ENCODE assay signal across 14 cellular contexts in genomic region chr5:114435885-114436299, GRCh38.
DNase-seq lines count a peak whose midpoint lies in the region; ATAC-seq and TF ChIP-seq lines count a peak whose summit lies in the region.
"Had no signal": no experiment of that assay in that cellular context is flagged by ENCODE, and none has a peak within 500 bp of the region (broad histone marks: within the 10 kb centered on the region; RNA-seq: fewer than 3 reads in every experiment).

No MANE protein-coding gene starts in this region.

- intact Hi-C loops in CD4-positive, alpha-beta T cell (cut with DNase I, micrococcal nuclease) = no loop called here

- H2AFZ ChIP-seq in hepatocyte = no peak overlapping the region

- H3K27ac Mint-ChIP-seq in CD4-positive, alpha-beta T cell = no peak overlapping the region
- H3K27ac Mint-ChIP-seq in stimulated activated naive B cell treated with anti-CD40 and anti-IgM and Interleukin-4, amounts not matched to agents 10 μg/mL and 1 μg/mL and 100 μg/mL, for 72 hours = no peak overlapping the region
- H3K27ac Mint-ChIP-seq: nephron progenitor cell had no signal

- H3K79me2 ChIP-seq in hepatocyte = no peaks in the 10 kb centered on the region

- POLR2A ChIA-PET in CD4-positive, alpha-beta T cell (lab: Charles Lee) = no interaction called here

- H3K9me2 ChIP-seq in hepatocyte (replicated peaks; ENCODE audit: insufficient read depth) = no peaks in the 10 kb centered on the region

- WGBS in hepatocyte (ENCODE audit: low lambda C conversion rate, missing lambda C conversion rate) = 79% methylated on average over 1 of the region's 1 CpG

- no peaks in the 10 kb centered on the region for H3K36me3 ChIP-seq in hepatocyte (replicated peaks; ENCODE audit: insufficient read depth, low read depth)
- H3K36me3 ChIP-seq: right lobe of liver, suprapubic skin had no signal

- no peak for DNase-seq in hepatocyte (ENCODE audit: low spot score)
- no peak for DNase-seq in CD4-positive, alpha-beta T cell
- no peak for DNase-seq in activated naive CD4-positive, alpha-beta T cell (lab: John Stamatoyannopoulos, UW)
- DNase-seq in stimulated activated naive B cell treated with anti-CD40 and anti-IgM and Interleukin-4, amounts not matched to agents 10 μg/mL and 1 μg/mL and 100 μg/mL, for 72 hours = no peak
- DNase-seq in EL = no peak
- DNase-seq: activated T-cell treated with anti-CD3 and anti-CD28 coated beads, Interleukin-2, amount 50 U/mL, for 48 hours; HCEC 1CT; NCI-H1694 treated with DMSO at 0.1 percent for 48 hours; nephron progenitor cell; right lobe of liver had no signal

- no peaks in the 10 kb centered on the region for H3K36me3 Mint-ChIP-seq in CD4-positive, alpha-beta T cell (ENCODE audit: low read depth)
- H3K36me3 Mint-ChIP-seq in stimulated activated naive B cell treated with anti-CD40 and anti-IgM and Interleukin-4, amounts not matched to agents 10 μg/mL and 1 μg/mL and 100 μg/mL, for 72 hours = no peaks in the 10 kb centered on the region

- H4K20me1 ChIP-seq in hepatocyte (ENCODE audit: insufficient read depth, poor library complexity, severe bottlenecking) = no peaks in the 10 kb centered on the region

- no peak overlapping the region for H3K4me3 Mint-ChIP-seq in CD4-positive, alpha-beta T cell
- H3K4me3 Mint-ChIP-seq in stimulated activated naive B cell treated with anti-CD40 and anti-IgM and Interleukin-4, amounts not matched to agents 10 μg/mL and 1 μg/mL and 100 μg/mL, for 72 hours = no peak overlapping the region
- H3K4me3 Mint-ChIP-seq: nephron progenitor cell had no signal

- H3K4me3 ChIP-seq in hepatocyte = no peak overlapping the region
- H3K4me3 ChIP-seq: right lobe of liver, suprapubic skin had no signal

- no peak for TF ChIP-seq CTCF in hepatocyte (IDR thresholded peaks at IDR 0.05; ENCODE audit: poor library complexity)
- TF ChIP-seq CTCF in CD4-positive, alpha-beta T cell (IDR thresholded peaks at IDR 0.05) = no peak

- ATAC-seq in GM18868 (IDR thresholded peaks at IDR 0.05; ENCODE audit: unreplicated experiment) = peak; percentile 76
- ATAC-seq in GM21529 (IDR thresholded peaks at IDR 0.05; ENCODE audit: unreplicated experiment) = peak; percentile 77
- ATAC-seq in HG03060 (IDR thresholded peaks at IDR 0.05; ENCODE audit: low read depth, unreplicated experiment) = peak; percentile 77
- ATAC-seq in CD4-positive, alpha-beta T cell (ENCODE audit: poor library complexity) = no peak
- no peak for ATAC-seq in stimulated activated naive B cell treated with anti-CD40 and anti-IgM and Interleukin-4, amounts not matched to agents 10 μg/mL and 1 μg/mL and 100 μg/mL, for 72 hours (replicated peaks)
- ATAC-seq: right lobe of liver had no signal

- H3K4me2 ChIP-seq in hepatocyte = peak overlapping the region; percentile 12

- no peaks in the 10 kb centered on the region for H3K27me3 ChIP-seq in hepatocyte
- no peaks in the 10 kb centered on the region for H3K27me3 ChIP-seq in CD4-positive, alpha-beta T cell (ENCODE audit: control insufficient read depth, insufficient read depth, low read length)
- H3K27me3 ChIP-seq: right lobe of liver, suprapubic skin had no signal

- H3K4me1 Mint-ChIP-seq in CD4-positive, alpha-beta T cell (ENCODE audit: low read depth) = no peaks in the 10 kb centered on the region
- no peaks in the 10 kb centered on the region for H3K4me1 Mint-ChIP-seq in stimulated activated naive B cell treated with anti-CD40 and anti-IgM and Interleukin-4, amounts not matched to agents 10 μg/mL and 1 μg/mL and 100 μg/mL, for 72 hours
- H3K4me1 Mint-ChIP-seq: nephron progenitor cell had no signal

- H3K9me3 Mint-ChIP-seq in CD4-positive, alpha-beta T cell = no peaks in the 10 kb centered on the region
- peaks cover 0 to 1% of the 10 kb centered on the region in 2 donors for H3K9me3 Mint-ChIP-seq in stimulated activated naive B cell treated with anti-CD40 and anti-IgM and Interleukin-4, amounts not matched to agents 10 μg/mL and 1 μg/mL and 100 μg/mL, for 72 hours

- no peaks in the 10 kb centered on the region for H3K9me3 ChIP-seq in hepatocyte (ENCODE audit: low read depth)
- no peaks in the 10 kb centered on the region for H3K9me3 ChIP-seq in CD4-positive, alpha-beta T cell (ENCODE audit: control insufficient read depth, low read length)
- H3K9me3 ChIP-seq: right lobe of liver, suprapubic skin had no signal

- H3K27ac ChIP-seq in hepatocyte = no peak overlapping the region
- H3K27ac ChIP-seq in CD4-positive, alpha-beta T cell (ENCODE audit: low read depth, low read length) = no peak overlapping the region
- H3K27ac ChIP-seq: right lobe of liver, suprapubic skin had no signal

- no peaks in the 10 kb centered on the region for H3K4me1 ChIP-seq in hepatocyte (ENCODE audit: insufficient read depth)
- H3K4me1 ChIP-seq: right lobe of liver, suprapubic skin had no signal

- peaks cover 18% of the 10 kb centered on the region for H3K27me3 Mint-ChIP-seq in CD4-positive, alpha-beta T cell
- peaks cover 7 to 22% of the 10 kb centered on the region in 2 donors for H3K27me3 Mint-ChIP-seq in stimulated activated naive B cell treated with anti-CD40 and anti-IgM and Interleukin-4, amounts not matched to agents 10 μg/mL and 1 μg/mL and 100 μg/mL, for 72 hours

- CTCF ChIA-PET in CD4-positive, alpha-beta T cell (lab: Charles Lee) = no interaction called here

Comparison
In these comparisons a context has a peak if more than half of its experiments do, and no peak if none do; other contexts are left out.
1. ATAC-seq: peak in GM18868 (single experiment), GM21529 (single experiment) and HG03060 (single experiment); none in CD4-positive, alpha-beta T cell (single experiment) and stimulated activated naive B cell treated with anti-CD40 and anti-IgM and Interleukin-4, amounts not matched to agents 10 μg/mL and 1 μg/mL and 100 μg/mL, for 72 hours (0 of 2).